Comparison of ENCODE assay signal across 12 cellular contexts in the genomic region with DNA sequence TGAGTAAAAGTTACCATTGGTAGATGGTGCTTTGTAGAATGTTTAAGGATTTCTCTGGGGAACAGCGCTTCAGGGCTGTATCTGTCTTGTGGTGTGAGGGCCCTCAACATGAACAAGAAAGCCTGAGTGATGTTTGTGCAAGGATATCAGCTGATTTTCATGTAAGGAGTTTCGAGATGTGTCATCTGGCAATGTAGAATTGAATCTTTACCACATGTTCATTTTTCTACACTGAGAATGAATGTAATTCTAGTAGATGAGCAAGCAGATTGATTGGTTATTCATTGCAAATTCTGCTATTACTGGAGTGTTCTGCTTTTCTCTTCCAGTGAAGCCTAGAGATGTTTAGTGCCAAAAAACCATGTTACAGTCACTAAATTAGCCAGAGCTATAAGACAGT.
DNase-seq lines count a peak whose midpoint lies in the region; ATAC-seq and TF ChIP-seq lines count a peak whose summit lies in the region.
"Had no signal": no experiment of that assay in that cellular context is flagged by ENCODE, and none has a peak within 500 bp of the region (broad histone marks: within the 10 kb centered on the region; RNA-seq: fewer than 3 reads in every experiment).

No MANE protein-coding gene starts in this region.

- H3K27me3 ChIP-seq in neuronal stem cell (ENCODE audit: control insufficient read depth in 3 of 3, insufficient read depth in 3 of 3, low read depth in 1 of 3, low read length in 3 of 3), result no peaks in the 10 kb centered on the region

- no peak for TF ChIP-seq CTCF in activated CD8-positive, alpha-beta T cell treated with anti-CD3 and anti-CD28 coated beads for 36 hours (IDR thresholded peaks at IDR 0.05)
- no peak for TF ChIP-seq CTCF in osteocyte (IDR thresholded peaks at IDR 0.05)

- no peak overlapping the region for H2AK5ac ChIP-seq in neuronal stem cell (ENCODE audit: low read depth, low read length)

- H3K4me1 ChIP-seq in neuronal stem cell (ENCODE audit: control insufficient read depth in 2 of 2, insufficient read depth in 1 of 2, low read depth in 1 of 2, low read length in 2 of 2), result no peaks in the 10 kb centered on the region

- no peak overlapping the region for H3K27ac Mint-ChIP-seq in activated CD8-positive, alpha-beta T cell treated with anti-CD3 and anti-CD28 coated beads for 36 hours
- no peak overlapping the region for H3K27ac Mint-ChIP-seq in activated CD8-positive, alpha-beta T cell treated with anti-CD3 and anti-CD28 coated beads, Interleukin-2, amount 10 ng/mL, durations not matched to agents 7 days and 5 days
- peak overlapping the region; percentile 49 for H3K27ac Mint-ChIP-seq in osteocyte (ENCODE audit: unreplicated experiment)
- H3K27ac Mint-ChIP-seq: activated CD4-positive, alpha-beta T cell treated with anti-CD3 and anti-CD28 coated beads, Interleukin-2, amount 10 ng/mL, durations not matched to agents 24 days and 14 days had no signal

- H3K4ac ChIP-seq in neuronal stem cell (ENCODE audit: low read length), result no peak overlapping the region

- H3K14ac ChIP-seq in neuronal stem cell (ENCODE audit: low read length), result no peak overlapping the region

- POLR2A ChIA-PET in activated CD8-positive, alpha-beta T cell treated with anti-CD3 and anti-CD28 coated beads for 36 hours (lab: Charles Lee), result no interaction called here
- POLR2A ChIA-PET in activated CD8-positive, alpha-beta T cell treated with anti-CD3 and anti-CD28 coated beads, Interleukin-2, amount 10 ng/mL, durations not matched to agents 7 days and 5 days (lab: Charles Lee), result no interaction called here

- no peak for DNase-seq in activated CD8-positive, alpha-beta T cell treated with anti-CD3 and anti-CD28 coated beads for 36 hours
- no peak for DNase-seq in activated CD8-positive, alpha-beta T cell treated with anti-CD3 and anti-CD28 coated beads, Interleukin-2, amount 10 ng/mL, durations not matched to agents 7 days and 5 days
- no peak for DNase-seq in osteocyte (ENCODE audit: extremely low spot score, unreplicated experiment)
- no peak for DNase-seq in neuronal stem cell (ENCODE audit: low spot score)
- DNase-seq in NCI-H524 (lab: John Stamatoyannopoulos, UW), result no peak
- no peak for DNase-seq in OCI-M2 (lab: John Stamatoyannopoulos, UW; ENCODE audit: unreplicated experiment)
- DNase-seq: ACHN; activated CD4-positive, alpha-beta T cell treated with anti-CD3 and anti-CD28 coated beads, Interleukin-2, amount 10 ng/mL, durations not matched to agents 24 days and 14 days; midbrain; NCI-H510A treated with DMSO at 0.1 percent for 48 hours had no signal

- peak; percentile 70 for ATAC-seq in activated CD8-positive, alpha-beta T cell treated with anti-CD3 and anti-CD28 coated beads for 36 hours
- no peak for ATAC-seq in activated CD8-positive, alpha-beta T cell treated with anti-CD3 and anti-CD28 coated beads, Interleukin-2, amount 10 ng/mL, durations not matched to agents 7 days and 5 days
- ATAC-seq in GM21619 (IDR thresholded peaks at IDR 0.05; ENCODE audit: unreplicated experiment), result peak; percentile 87
- ATAC-seq in HG03439 (IDR thresholded peaks at IDR 0.05; ENCODE audit: unreplicated experiment), result peak; percentile 95

- H2BK120ac ChIP-seq in neuronal stem cell (ENCODE audit: low read depth, low read length), result no peak overlapping the region

- no peaks in the 10 kb centered on the region for H3K79me1 ChIP-seq in neuronal stem cell (ENCODE audit: low read depth, low read length)

- intact Hi-C loops in activated CD8-positive, alpha-beta T cell treated with anti-CD3 and anti-CD28 coated beads for 36 hours (cut with micrococcal nuclease), result no loop called here

- no peak overlapping the region for H2BK12ac ChIP-seq in neuronal stem cell (ENCODE audit: low read length)

- H3K4me2 ChIP-seq in neuronal stem cell (ENCODE audit: insufficient read depth, low read length, poor library complexity, severe bottlenecking), result no peak overlapping the region

- no peak overlapping the region for H4K91ac ChIP-seq in neuronal stem cell (ENCODE audit: low read depth, low read length, poor library complexity)

- no peaks in the 10 kb centered on the region for H3K36me3 ChIP-seq in neuronal stem cell (replicated peaks in 1 of 2; ENCODE audit: control insufficient read depth in 2 of 2, insufficient read depth in 2 of 2, low read length in 2 of 2)

- H3K9me3 Mint-ChIP-seq in activated CD8-positive, alpha-beta T cell treated with anti-CD3 and anti-CD28 coated beads for 36 hours, result no peaks in the 10 kb centered on the region
- H3K9me3 Mint-ChIP-seq in activated CD8-positive, alpha-beta T cell treated with anti-CD3 and anti-CD28 coated beads, Interleukin-2, amount 10 ng/mL, durations not matched to agents 7 days and 5 days (ENCODE audit: insufficient read depth), result no peaks in the 10 kb centered on the region
- no peaks in the 10 kb centered on the region for H3K9me3 Mint-ChIP-seq in osteocyte (ENCODE audit: unreplicated experiment)
- H3K9me3 Mint-ChIP-seq: activated CD4-positive, alpha-beta T cell treated with anti-CD3 and anti-CD28 coated beads, Interleukin-2, amount 10 ng/mL, durations not matched to agents 24 days and 14 days had no signal

- CTCF ChIA-PET in activated CD8-positive, alpha-beta T cell treated with anti-CD3 and anti-CD28 coated beads for 36 hours (lab: Charles Lee), result interaction anchor here (1.3 kb wide), 1 partner anchor 82 kb away, joined by 3 read pairs; no protein-coding TSS in a partner anchor
- CTCF ChIA-PET in activated CD8-positive, alpha-beta T cell treated with anti-CD3 and anti-CD28 coated beads, Interleukin-2, amount 10 ng/mL, durations not matched to agents 7 days and 5 days (lab: Charles Lee), result no interaction called here

- WGBS in neuronal stem cell (ENCODE audit: extremely low coverage in 2 of 2, insufficient read length in 2 of 2, insufficient replicate concordance in 1 of 2), 2 donors, result no CpG with 5 or more reads among the region's 2 CpGs

- H3K4me3 Mint-ChIP-seq in activated CD8-positive, alpha-beta T cell treated with anti-CD3 and anti-CD28 coated beads for 36 hours, result no peak overlapping the region
- H3K4me3 Mint-ChIP-seq in activated CD8-positive, alpha-beta T cell treated with anti-CD3 and anti-CD28 coated beads, Interleukin-2, amount 10 ng/mL, durations not matched to agents 7 days and 5 days, result no peak overlapping the region
- H3K4me3 Mint-ChIP-seq in osteocyte (ENCODE audit: unreplicated experiment), result no peak overlapping the region
- H3K4me3 Mint-ChIP-seq: activated CD4-positive, alpha-beta T cell treated with anti-CD3 and anti-CD28 coated beads, Interleukin-2, amount 10 ng/mL, durations not matched to agents 24 days and 14 days had no signal

- no peak overlapping the region for H3K23ac ChIP-seq in neuronal stem cell (ENCODE audit: low read depth, low read length, poor library complexity)

- H3K9ac ChIP-seq in neuronal stem cell (ENCODE audit: low read depth, low read length, poor library complexity), result no peak overlapping the region

- H3K36me3 Mint-ChIP-seq in activated CD8-positive, alpha-beta T cell treated with anti-CD3 and anti-CD28 coated beads for 36 hours (ENCODE audit: low read depth), result no peaks in the 10 kb centered on the region
- H3K36me3 Mint-ChIP-seq in activated CD8-positive, alpha-beta T cell treated with anti-CD3 and anti-CD28 coated beads, Interleukin-2, amount 10 ng/mL, durations not matched to agents 7 days and 5 days (ENCODE audit: low read depth), result no peaks in the 10 kb centered on the region
- peaks cover 35% of the 10 kb centered on the region for H3K36me3 Mint-ChIP-seq in osteocyte (ENCODE audit: unreplicated experiment)

- H3K27ac ChIP-seq in neuronal stem cell (replicated peaks; ENCODE audit: low read length), result no peak overlapping the region

- H3K9me3 ChIP-seq in neuronal stem cell (replicated peaks in 1 of 2; ENCODE audit: control insufficient read depth in 2 of 2, insufficient read depth in 1 of 2, low read depth in 1 of 2, low read length in 2 of 2), result peaks cover 0 to 3% of the 10 kb centered on the region in 2 donors

- no peak overlapping the region for H2BK5ac ChIP-seq in neuronal stem cell (ENCODE audit: low read length)

- no peak overlapping the region for H2BK15ac ChIP-seq in neuronal stem cell (ENCODE audit: low read length)

- no peak overlapping the region for H3K4me3 ChIP-seq in neuronal stem cell (ENCODE audit: low read length in 2 of 2)

- H2AFZ ChIP-seq in neuronal stem cell (ENCODE audit: low read length), result no peak overlapping the region

- H4K8ac ChIP-seq in neuronal stem cell (ENCODE audit: low read depth, low read length), result no peak overlapping the region

- H3K18ac ChIP-seq in neuronal stem cell (ENCODE audit: low read length), result no peak overlapping the region

- H3K27me3 Mint-ChIP-seq in activated CD8-positive, alpha-beta T cell treated with anti-CD3 and anti-CD28 coated beads for 36 hours, result no peaks in the 10 kb centered on the region
- peaks cover under 1% of the 10 kb centered on the region for H3K27me3 Mint-ChIP-seq in activated CD8-positive, alpha-beta T cell treated with anti-CD3 and anti-CD28 coated beads, Interleukin-2, amount 10 ng/mL, durations not matched to agents 7 days and 5 days (ENCODE audit: low read depth)
- no peaks in the 10 kb centered on the region for H3K27me3 Mint-ChIP-seq in osteocyte (ENCODE audit: unreplicated experiment)

- H3K4me1 Mint-ChIP-seq in activated CD8-positive, alpha-beta T cell treated with anti-CD3 and anti-CD28 coated beads for 36 hours (ENCODE audit: low read depth), result peaks cover 5% of the 10 kb centered on the region
- peaks cover 6% of the 10 kb centered on the region for H3K4me1 Mint-ChIP-seq in activated CD8-positive, alpha-beta T cell treated with anti-CD3 and anti-CD28 coated beads, Interleukin-2, amount 10 ng/mL, durations not matched to agents 7 days and 5 days (ENCODE audit: low read depth)
- H3K4me1 Mint-ChIP-seq in osteocyte (ENCODE audit: unreplicated experiment), result peaks cover 59% of the 10 kb centered on the region
